8 cellular contexts compared by ENCODE assay signal in genomic region chr5:75511435-75512382, GRCh38. TPM values are rescaled to one million over a fixed set of nuclear protein-coding genes. Genes with fewer than 3 reads are reported as not detected.
DNase-seq lines count a peak whose midpoint lies in the region; ATAC-seq lines count a peak whose summit lies in the region.

TSS of gene CERT1 (minus strand) at chr5:75511629. CDS start at chr5:75511207, 422 bp downstream.
TSS of gene POLK (plus strand) at chr5:75511891.

- WGBS in mesendoderm (ENCODE audit: extremely low coverage, insufficient coverage, low lambda C conversion rate) = no CpG with 5 or more reads among the region's 71 CpGs

- H3K9ac ChIP-seq in NT2/D1 (ENCODE audit: insufficient read length, low read depth) (peak within 1 kb of the TSS; percentile 92), endocrine pancreas (ENCODE audit: control insufficient read depth, insufficient read depth, low read length) (peak within 1 kb of the TSS; percentile 84), mesendoderm (ENCODE audit: low read length) (peak within 1 kb of the TSS; percentile 94)

- H2BK15ac ChIP-seq in mesendoderm (replicated peaks; ENCODE audit: low read depth) = no peak within 1 kb of the TSS

- peaks cover 24% of the 10 kb centered on the region for H3K36me3 Mint-ChIP-seq in activated CD8-positive, alpha-beta memory T cell treated with anti-CD3 and anti-CD28 coated beads, Interleukin-2, amount 10 ng/mL, durations not matched to agents 7 days and 5 days

- peak; percentile 85 for ATAC-seq in GM21381 (IDR thresholded peaks at IDR 0.05; ENCODE audit: unreplicated experiment)
- peak; percentile 94 for ATAC-seq in activated CD8-positive, alpha-beta memory T cell treated with anti-CD3 and anti-CD28 coated beads, Interleukin-2, amount 10 ng/mL, durations not matched to agents 7 days and 5 days

- H3K79me1 ChIP-seq in mesendoderm (ENCODE audit: low read length) = peaks cover 10% of the 10 kb centered on the region

- H3K27me3 ChIP-seq in NT2/D1 (ENCODE audit: insufficient read depth, insufficient read length) (no peaks in the 10 kb centered on the region), endocrine pancreas (ENCODE audit: control insufficient read depth, insufficient read depth, low read length) (no peaks in the 10 kb centered on the region), mesendoderm (ENCODE audit: insufficient read depth, low read length, poor library complexity) (no peaks in the 10 kb centered on the region)

- CTCF ChIA-PET in activated CD8-positive, alpha-beta memory T cell treated with anti-CD3 and anti-CD28 coated beads, Interleukin-2, amount 10 ng/mL, durations not matched to agents 7 days and 5 days (lab: Charles Lee) = interaction anchor here (0.9 to 1.5 kb wide), 5 partner anchors 12 to 745 kb away, joined by 3 to 7 read pairs (median 3); partner anchors contain the start of genes ANKRD31 and HMGCR

- H3K27ac Mint-ChIP-seq in activated CD8-positive, alpha-beta memory T cell treated with anti-CD3 and anti-CD28 coated beads, Interleukin-2, amount 10 ng/mL, durations not matched to agents 7 days and 5 days = peak within 1 kb of the TSS; percentile 92

- peaks cover 5% of the 10 kb centered on the region for H3K9me3 Mint-ChIP-seq in activated CD8-positive, alpha-beta memory T cell treated with anti-CD3 and anti-CD28 coated beads, Interleukin-2, amount 10 ng/mL, durations not matched to agents 7 days and 5 days (ENCODE audit: low read depth)

- H2BK120ac ChIP-seq in mesendoderm (ENCODE audit: low read depth, low read length) = no peak within 1 kb of the TSS

- H3K4me3 ChIP-seq in NT2/D1 (ENCODE audit: insufficient read length, low read depth) (peak within 1 kb of the TSS; percentile 88), endocrine pancreas (ENCODE audit: control insufficient read depth, insufficient read depth, low read length) (peak within 1 kb of the TSS; percentile 99), mesendoderm (ENCODE audit: low read length) (peak within 1 kb of the TSS; percentile 92)

- no peak within 1 kb of the TSS for H4K5ac ChIP-seq in mesendoderm (ENCODE audit: low read length)

- H3K9me3 ChIP-seq in NT2/D1 (ENCODE audit: insufficient read depth, low read length) (no peaks in the 10 kb centered on the region), endocrine pancreas (ENCODE audit: control insufficient read depth, low read length) (no peaks in the 10 kb centered on the region)

- H2BK5ac ChIP-seq in mesendoderm (ENCODE audit: low read length) = peak within 1 kb of the TSS; percentile 56

- H3K18ac ChIP-seq in mesendoderm (ENCODE audit: low read length) = peak within 1 kb of the TSS; percentile 54

- H3K79me2 ChIP-seq in mesendoderm (ENCODE audit: control insufficient read depth, insufficient read depth, low read length) = peaks cover 29% of the 10 kb centered on the region

- H2AK5ac ChIP-seq in mesendoderm (ENCODE audit: low read length) = no peak within 1 kb of the TSS

- no peaks in the 10 kb centered on the region for H3K36me3 ChIP-seq in NT2/D1 (ENCODE audit: insufficient read depth, insufficient read length, low read length)
- no peaks in the 10 kb centered on the region for H3K36me3 ChIP-seq in endocrine pancreas (ENCODE audit: control insufficient read depth, insufficient read depth, low read length)
- H3K36me3 ChIP-seq in mesendoderm (ENCODE audit: control insufficient read depth, insufficient read depth, low read length) = no peaks in the 10 kb centered on the region

- H3K4me1 Mint-ChIP-seq in activated CD8-positive, alpha-beta memory T cell treated with anti-CD3 and anti-CD28 coated beads, Interleukin-2, amount 10 ng/mL, durations not matched to agents 7 days and 5 days = peaks cover 47% of the 10 kb centered on the region

- H3K4me1 ChIP-seq in NT2/D1 (ENCODE audit: insufficient read depth, insufficient read length) = no peaks in the 10 kb centered on the region
- H3K4me1 ChIP-seq in endocrine pancreas (ENCODE audit: control insufficient read depth, insufficient read depth, low read length) = peaks cover 19% of the 10 kb centered on the region
- H3K4me1 ChIP-seq in mesendoderm (ENCODE audit: control insufficient read depth, low read depth, low read length) = no peaks in the 10 kb centered on the region

- peak within 1 kb of the TSS; percentile 28 for H4K8ac ChIP-seq in mesendoderm (ENCODE audit: low read depth, low read length)

- no peaks in the 10 kb centered on the region for H3K27me3 Mint-ChIP-seq in activated CD8-positive, alpha-beta memory T cell treated with anti-CD3 and anti-CD28 coated beads, Interleukin-2, amount 10 ng/mL, durations not matched to agents 7 days and 5 days

- peak within 1 kb of the TSS; percentile 33 for H3K27ac ChIP-seq in mesendoderm (ENCODE audit: low read depth, low read length)

- peak within 1 kb of the TSS; percentile 77 for H3K4me2 ChIP-seq in mesendoderm (ENCODE audit: low read length)

- peak within 1 kb of the TSS; percentile 98 for H3K4me3 Mint-ChIP-seq in activated CD8-positive, alpha-beta memory T cell treated with anti-CD3 and anti-CD28 coated beads, Interleukin-2, amount 10 ng/mL, durations not matched to agents 7 days and 5 days

- H3K56ac ChIP-seq in mesendoderm (ENCODE audit: low read length) = peak within 1 kb of the TSS; percentile 96

- no peak within 1 kb of the TSS for H3K4ac ChIP-seq in mesendoderm (ENCODE audit: low read depth, low read length)

- DNase-seq in COR-L47 (lab: John Stamatoyannopoulos, UW) (peak; percentile 96), HUDEP-2 (lab: John Stamatoyannopoulos, UW; ENCODE audit: unreplicated experiment in 76 of 76) (peak; percentile 32 to 98 (median 95)), NT2/D1 (ENCODE audit: low read depth, low spot score) (peak; percentile 92), mesendoderm (peak; percentile 100)
- DNase-seq in activated CD8-positive, alpha-beta memory T cell treated with anti-CD3 and anti-CD28 coated beads, Interleukin-2, amount 10 ng/mL, durations not matched to agents 7 days and 5 days = peak; percentile 99
- DNase-seq in stimulated activated CD8-positive, alpha-beta memory T cell treated with anti-CD3 and anti-CD28 coated beads, Interleukin-15, amount 100 ng/mL, for 1 hour (ENCODE audit: low read depth) = peak; percentile 83

- peak within 1 kb of the TSS; percentile 57 for H3K23ac ChIP-seq in mesendoderm (ENCODE audit: low read length)

RNA-seq across cellular contexts. Expression of gene CERT1, which starts in this region (rescaled TPM):
- total RNA-seq in activated CD8-positive, alpha-beta memory T cell treated with anti-CD3 and anti-CD28 coated beads, Interleukin-2, amount 10 ng/mL, durations not matched to agents 7 days and 5 days = 10 to 100 TPM; 27.4 to 28.4 TPM
- polyA plus RNA-seq in mesendoderm (2013, experiment 1 of 2) = 32.2 TPM
- polyA plus RNA-seq in mesendoderm (2013, experiment 2 of 2) = 31.0 TPM

RNA-seq across cellular contexts. Expression of gene POLK, which starts in this region (rescaled TPM):
- total RNA-seq in activated CD8-positive, alpha-beta memory T cell treated with anti-CD3 and anti-CD28 coated beads, Interleukin-2, amount 10 ng/mL, durations not matched to agents 7 days and 5 days = 10 to 100 TPM; 30.4 to 32.4 TPM
- 3.7 TPM for polyA plus RNA-seq in mesendoderm (2013, experiment 1 of 2)
- 3.5 TPM for polyA plus RNA-seq in mesendoderm (2013, experiment 2 of 2)

Comparison
In these comparisons a context has a peak if more than half of its experiments do, and no peak if none do; other contexts are left out.
1. Peak in every context shown above with its lines: DNase-seq, ATAC-seq, H3K4me3 ChIP-seq and H3K27ac ChIP-seq.